ENCODE assay signal across 28 cellular contexts in genomic region chr18:65706646-65707045, GRCh38. TPM values are rescaled to one million over a fixed set of nuclear protein-coding genes. Genes with fewer than 3 reads are reported as not detected.
DNase-seq lines count a peak whose midpoint lies in the region; ATAC-seq and TF ChIP-seq lines count a peak whose summit lies in the region.
"Had no signal": no experiment of that assay in that cellular context is flagged by ENCODE, and none has a peak within 500 bp of the region (broad histone marks: within the 10 kb centered on the region; RNA-seq: fewer than 3 reads in every experiment).

No MANE protein-coding gene starts in this region.

- H2AK5ac ChIP-seq in mesenchymal stem cell (ENCODE audit: low read length, severe bottlenecking): no peak overlapping the region

- H3K23ac ChIP-seq in mesenchymal stem cell (ENCODE audit: low read length in 2 of 2): no peak overlapping the region

- H3K27ac ChIP-seq in A673 (ENCODE audit: low read depth, low read length, poor library complexity, severe bottlenecking) (no peak overlapping the region), mesenchymal stem cell (ENCODE audit: low read length, poor library complexity, severe bottlenecking) (no peak overlapping the region)
- H3K27ac ChIP-seq: A549, SJSA1 had no signal

- no peaks in the 10 kb centered on the region for H3K36me3 Mint-ChIP-seq in WTC11
- no peaks in the 10 kb centered on the region for H3K36me3 Mint-ChIP-seq in stimulated activated memory B cell treated with anti-CD40 and anti-IgM and Interleukin-4, amounts not matched to agents 10 μg/mL and 1 μg/mL and 100 μg/mL, for 72 hours
- H3K36me3 Mint-ChIP-seq: CD8-positive, alpha-beta T cell had no signal

- H2BK5ac ChIP-seq in mesenchymal stem cell (ENCODE audit: low read depth, low read length, poor library complexity, severe bottlenecking): no peak overlapping the region

- CTCF ChIA-PET in A673 (lab: Charles Lee) (no interaction called here), WTC11 (lab: Charles Lee) (interaction anchor here (1.5 kb wide), 1 partner anchor 19 kb away, joined by 10 read pairs; no protein-coding TSS in a partner anchor)

- no peak overlapping the region for H3K4me3 ChIP-seq in A673 (ENCODE audit: low read depth, low read length, poor library complexity, severe bottlenecking)
- H3K4me3 ChIP-seq in mesenchymal stem cell (ENCODE audit: insufficient read depth in 1 of 2, low read depth in 1 of 2, low read length in 2 of 2): no peak overlapping the region
- H3K4me3 ChIP-seq: A549, MG63, SJSA1 had no signal

- no peak overlapping the region for H3K9ac ChIP-seq in mesenchymal stem cell (ENCODE audit: low read length)

- H3K4me2 ChIP-seq in mesenchymal stem cell (ENCODE audit: low read length, poor library complexity, severe bottlenecking): no peak overlapping the region
- H3K4me2 ChIP-seq: A549 had no signal

- no TSS peak for BruUV-seq in A673 (replicated peaks; lab: Mats Ljungman, UMichigan)

- no peak overlapping the region for H4K8ac ChIP-seq in mesenchymal stem cell (ENCODE audit: low read length)

- no peaks in the 10 kb centered on the region for H3K9me3 Mint-ChIP-seq in WTC11
- peaks cover 3% of the 10 kb centered on the region for H3K9me3 Mint-ChIP-seq in stimulated activated memory B cell treated with anti-CD40 and anti-IgM and Interleukin-4, amounts not matched to agents 10 μg/mL and 1 μg/mL and 100 μg/mL, for 72 hours

- H3K27me3 Mint-ChIP-seq in WTC11 (ENCODE audit: low read depth): no peaks in the 10 kb centered on the region
- H3K27me3 Mint-ChIP-seq in stimulated activated memory B cell treated with anti-CD40 and anti-IgM and Interleukin-4, amounts not matched to agents 10 μg/mL and 1 μg/mL and 100 μg/mL, for 72 hours: no peaks in the 10 kb centered on the region

- H3K4me1 ChIP-seq in A673 (ENCODE audit: insufficient read depth, low read length, poor library complexity, severe bottlenecking) (no peaks in the 10 kb centered on the region), mesenchymal stem cell (ENCODE audit: control insufficient read depth, insufficient read depth, low read depth, low read length) (no peaks in the 10 kb centered on the region)
- H3K4me1 ChIP-seq: A549, Caco-2, SJSA1 had no signal

- no peaks in the 10 kb centered on the region for H3K79me1 ChIP-seq in mesenchymal stem cell (replicated peaks; ENCODE audit: low read length, poor library complexity, severe bottlenecking)

- no peaks in the 10 kb centered on the region for H3K27me3 ChIP-seq in A673 (replicated peaks; ENCODE audit: insufficient read depth, low read depth, low read length, poor library complexity)
- H3K27me3 ChIP-seq in mesenchymal stem cell (ENCODE audit: control insufficient read depth in 1 of 2, insufficient read depth in 1 of 2, low read length in 2 of 2): no peaks in the 10 kb centered on the region
- H3K27me3 ChIP-seq: MG63, SJSA1 had no signal

- H3K18ac ChIP-seq in mesenchymal stem cell (ENCODE audit: low read depth in 1 of 2, low read length in 2 of 2): no peak overlapping the region

- H3K4me3 Mint-ChIP-seq in WTC11: no peak overlapping the region
- no peak overlapping the region for H3K4me3 Mint-ChIP-seq in stimulated activated memory B cell treated with anti-CD40 and anti-IgM and Interleukin-4, amounts not matched to agents 10 μg/mL and 1 μg/mL and 100 μg/mL, for 72 hours
- H3K4me3 Mint-ChIP-seq: CD8-positive, alpha-beta T cell; HFFc6 had no signal

- peak; percentile 92 for ATAC-seq in WTC11
- peak; percentile 48 for ATAC-seq in stimulated activated memory B cell treated with anti-CD40 and anti-IgM and Interleukin-4, amounts not matched to agents 10 μg/mL and 1 μg/mL and 100 μg/mL, for 72 hours
- ATAC-seq in HG03342 (IDR thresholded peaks at IDR 0.05; ENCODE audit: unreplicated experiment): no peak
- no peak for ATAC-seq in GM18873 (IDR thresholded peaks at IDR 0.05; ENCODE audit: low FRiP score, unreplicated experiment)
- ATAC-seq: A549; CD8-positive, alpha-beta T cell had no signal

- POLR2A ChIA-PET in A673 (lab: Charles Lee; ENCODE audit: low non-redundant PET) (no interaction called here), WTC11 (lab: Charles Lee) (no interaction called here)

- no peak overlapping the region for H3K4ac ChIP-seq in mesenchymal stem cell (ENCODE audit: low read depth in 1 of 2, low read length in 2 of 2)

- H2BK15ac ChIP-seq in mesenchymal stem cell (ENCODE audit: low read depth, poor library complexity, severe bottlenecking): no peak overlapping the region

- H3K9me3 ChIP-seq in A673 (ENCODE audit: low read depth, low read length, poor library complexity, severe bottlenecking) (no peaks in the 10 kb centered on the region), mesenchymal stem cell (ENCODE audit: control insufficient read depth, low read length) (peaks cover 3% of the 10 kb centered on the region)
- H3K9me3 ChIP-seq: A549, Caco-2, MG63, SJSA1 had no signal

- DNase-seq in A673 (ENCODE audit: low spot score) (no peak), WTC11 (ENCODE audit: low spot score) (peak; percentile 12), mesenchymal stem cell (no peak), NCI-H2171 (lab: John Stamatoyannopoulos, UW) (no peak)
- DNase-seq: C1 segment of cervical spinal cord; Caco-2; CD8-positive, alpha-beta T cell; DMS79 treated with DMSO at 0.1 percent for 48 hours; GF-D8; H7; HFFc6; KBM-7; MG63; NCI-H1105 treated with DMSO at 0.1 percent for 48 hours; NCI-H146; NCI-H1930; NCI-H2107; NCI-H446; NCI-H524 treated with DMSO at 0.1 percent for 48 hours; NCI-H774; Right ventricle myocardium superior had no signal

- intact Hi-C loops in A673 (cut with micrococcal nuclease; ENCODE audit: unreplicated experiment): no loop called here

- H3K27ac Mint-ChIP-seq in WTC11: no peak overlapping the region
- H3K27ac Mint-ChIP-seq in stimulated activated memory B cell treated with anti-CD40 and anti-IgM and Interleukin-4, amounts not matched to agents 10 μg/mL and 1 μg/mL and 100 μg/mL, for 72 hours: no peak overlapping the region
- H3K27ac Mint-ChIP-seq: CD8-positive, alpha-beta T cell; HFFc6 had no signal

- H2BK120ac ChIP-seq in mesenchymal stem cell (ENCODE audit: low read depth, low read length): peak overlapping the region; percentile 42

- no peak overlapping the region for H3K14ac ChIP-seq in mesenchymal stem cell (ENCODE audit: low read length in 2 of 2)

- H2AFZ ChIP-seq in mesenchymal stem cell (ENCODE audit: low read depth, low read length): no peak overlapping the region

- no peak overlapping the region for H4K91ac ChIP-seq in mesenchymal stem cell (ENCODE audit: low read length)

- WGBS in mesenchymal stem cell: 0% methylated on average over 1 of the region's 1 CpG

- no peaks in the 10 kb centered on the region for H3K36me3 ChIP-seq in A673 (ENCODE audit: insufficient read depth, low read length, poor library complexity, severe bottlenecking)
- H3K36me3 ChIP-seq in mesenchymal stem cell (ENCODE audit: control insufficient read depth in 1 of 2, insufficient read depth in 2 of 2, low read depth in 1 of 2, low read length in 2 of 2): no peaks in the 10 kb centered on the region
- H3K36me3 ChIP-seq: MG63, SJSA1 had no signal

- H2BK12ac ChIP-seq in mesenchymal stem cell (ENCODE audit: low read length in 2 of 2): no peak overlapping the region

- 0 out of 2 replicates have a peak, but pooled peaks have one; percentile 25 for TF ChIP-seq CTCF in A673 (conservative IDR thresholded peaks at IDR 0.05; ENCODE audit: low read depth, low read length)
- no peak for TF ChIP-seq CTCF in WTC11 (IDR thresholded peaks at IDR 0.05)

- no peaks in the 10 kb centered on the region for H3K4me1 Mint-ChIP-seq in WTC11
- H3K4me1 Mint-ChIP-seq in stimulated activated memory B cell treated with anti-CD40 and anti-IgM and Interleukin-4, amounts not matched to agents 10 μg/mL and 1 μg/mL and 100 μg/mL, for 72 hours: no peaks in the 10 kb centered on the region

TF ChIP-seq in WTC11, 78 proteins besides CTCF, POLR2A, EP300 and RAD21 (continues in another document):
- TF ChIP-seq IRF1 (CRISPR knock-in tag; IDR thresholded peaks at IDR 0.05) (no peak), TEAD1 (CRISPR knock-in tag; IDR thresholded peaks at IDR 0.05) (no peak), RORB (CRISPR knock-in tag; IDR thresholded peaks at IDR 0.05) (no peak), ZNF263 (CRISPR knock-in tag; IDR thresholded peaks at IDR 0.05; ENCODE audit: low read depth) (no peak), KAT7 (CRISPR knock-in tag; IDR thresholded peaks at IDR 0.05; ENCODE audit: borderline replicate concordance) (no peak)

RNA-seq across cellular contexts. Expression of gene CDH7, which starts 44.2 kb away (rescaled TPM):
- total RNA-seq in A673 (2021) (2.1 and 2.3 TPM in 2 replicates), WTC11 (2021) (0.85 to 1.3 TPM (median 0.94 TPM) in 3 replicates)
- polyA plus RNA-seq in mesenchymal stem cell (2013, experiment 1 of 2): not detected
- 0.07 TPM for polyA plus RNA-seq in mesenchymal stem cell (2013, experiment 2 of 2)
- total RNA-seq: CD8-positive, alpha-beta T cell; HFFc6; LHCN-M2; Right ventricle myocardium superior; RPMI7951; SJSA1 had no signal

Comparison
In these comparisons a context has a peak if more than half of its experiments do, and no peak if none do; other contexts are left out.
1. ATAC-seq: peak in WTC11 (single experiment) and stimulated activated memory B cell treated with anti-CD40 and anti-IgM and Interleukin-4, amounts not matched to agents 10 μg/mL and 1 μg/mL and 100 μg/mL, for 72 hours (single experiment); none in HG03342 (single experiment) and GM18873 (single experiment).